1 cellular context compared by ENCODE assay signal in genomic region chr5:131364507-131365050, GRCh38.
TF ChIP-seq lines count a peak whose summit lies in the region.

No MANE protein-coding gene starts in this region.

TF ChIP-seq in IMR-90, 13 proteins besides CTCF, POLR2A, EP300 and RAD21:
- TF ChIP-seq FOS (IDR thresholded peaks at IDR 0.05; ENCODE audit: low read depth, low read length), result no peak
- TF ChIP-seq NFE2L2 (IDR thresholded peaks at IDR 0.05; ENCODE audit: low read depth, low read length), result no peak
- no peak for TF ChIP-seq USF2 (IDR thresholded peaks at IDR 0.05; ENCODE audit: low read depth, low read length)
- TF ChIP-seq SMC3 (IDR thresholded peaks at IDR 0.05; ENCODE audit: low read depth, low read length), result no peak
- TF ChIP-seq RFX5 (IDR thresholded peaks at IDR 0.05; ENCODE audit: low read depth, low read length), result no peak
- no peak for TF ChIP-seq RCOR1 (IDR thresholded peaks at IDR 0.05; ENCODE audit: insufficient replicate concordance, low read length)
- no peak for TF ChIP-seq BHLHE40 (IDR thresholded peaks at IDR 0.05; ENCODE audit: low read depth, low read length)
- no peak for TF ChIP-seq MAZ (IDR thresholded peaks at IDR 0.05; ENCODE audit: borderline replicate concordance, low read depth, low read length)
- no peak for TF ChIP-seq CHD1 (IDR thresholded peaks at IDR 0.05; ENCODE audit: low read depth, low read length)
- no peak for TF ChIP-seq ELK1 (IDR thresholded peaks at IDR 0.05; ENCODE audit: borderline replicate concordance, low read depth, low read length)
- no peak for TF ChIP-seq MAFK (IDR thresholded peaks at IDR 0.05; ENCODE audit: low read depth, low read length)
